In genomic region chr16:399278-400019, GRCh38 we compare ENCODE assay signal across 1 cellular context.
TF ChIP-seq lines count a peak whose summit lies in the region.

No MANE protein-coding gene starts in this region.

TF ChIP-seq in H1, 55 proteins besides CTCF, POLR2A, EP300 and RAD21:
- TF ChIP-seq POU5F1 (IDR thresholded peaks at IDR 0.05; ENCODE audit: low read depth, low read length) (no peak), GABPA (IDR thresholded peaks at IDR 0.05; ENCODE audit: borderline replicate concordance, insufficient read depth, low read length) (no peak), NANOG (IDR thresholded peaks at IDR 0.05; ENCODE audit: insufficient read depth, low read depth, low read length, poor library complexity, severe bottlenecking) (no peak), CEBPB (IDR thresholded peaks at IDR 0.05; ENCODE audit: low read depth, low read length) (no peak), SUZ12 (IDR thresholded peaks at IDR 0.05; ENCODE audit: low read length) (no peak), SIRT6 (IDR thresholded peaks at IDR 0.05; ENCODE audit: low read length) (no peak), PHF8 (conservative IDR thresholded peaks at IDR 0.05; ENCODE audit: low read depth, low read length) (no peak), ATF3 (IDR thresholded peaks at IDR 0.05; ENCODE audit: insufficient read depth, low read depth, low read length) (no peak), MAX (IDR thresholded peaks at IDR 0.05) (no peak), SP4 (IDR thresholded peaks at IDR 0.05; ENCODE audit: low read length) (no peak), TEAD4 (IDR thresholded peaks at IDR 0.05; ENCODE audit: low read depth, low read length) (no peak), KDM5A (IDR thresholded peaks at IDR 0.05; ENCODE audit: low read length) (no peak), CBX8 (IDR thresholded peaks at IDR 0.05; ENCODE audit: borderline replicate concordance, low read depth, low read length) (no peak), JUN (IDR thresholded peaks at IDR 0.05; ENCODE audit: low read depth, low read length) (no peak), USF2 (IDR thresholded peaks at IDR 0.05; ENCODE audit: low read length) (no peak), SIX5 (IDR thresholded peaks at IDR 0.05; ENCODE audit: low read depth, low read length) (no peak), EZH2 (IDR thresholded peaks at IDR 0.05; ENCODE audit: low read depth, low read length, severe bottlenecking) (no peak), TAF1 (IDR thresholded peaks at IDR 0.05; ENCODE audit: low read depth, low read length) (no peak)
